1 cellular context compared by ENCODE assay signal in genomic region chr9:129958771-129959170, GRCh38.
TF ChIP-seq lines count a peak whose summit lies in the region.

No MANE protein-coding gene starts in this region.

TF ChIP-seq in HepG2, 621 proteins besides CTCF, POLR2A, EP300 and RAD21 (continued from another document):
- TF ChIP-seq THAP9 (CRISPR knock-in tag; IDR thresholded peaks at IDR 0.05; ENCODE audit: borderline replicate concordance): no peak
- TF ChIP-seq ZNF160 (CRISPR knock-in tag; IDR thresholded peaks at IDR 0.05): no peak
- no peak for TF ChIP-seq FOXK2 (IDR thresholded peaks at IDR 0.05)
- no peak for TF ChIP-seq ZNF530 (CRISPR knock-in tag; IDR thresholded peaks at IDR 0.05; ENCODE audit: low read depth)
- TF ChIP-seq ZFP91 (CRISPR knock-in tag; IDR thresholded peaks at IDR 0.05; ENCODE audit: borderline replicate concordance): no peak
- TF ChIP-seq HINFP (CRISPR knock-in tag; IDR thresholded peaks at IDR 0.05; ENCODE audit: low read depth): no peak
- no peak for TF ChIP-seq YEATS2 (CRISPR knock-in tag; IDR thresholded peaks at IDR 0.05; ENCODE audit: borderline replicate concordance)
- TF ChIP-seq EED (CRISPR knock-in tag; IDR thresholded peaks at IDR 0.05): no peak
- TF ChIP-seq ZNF296 (CRISPR knock-in tag; conservative IDR thresholded peaks at IDR 0.05): no peak
- TF ChIP-seq REPIN1 (CRISPR knock-in tag; IDR thresholded peaks at IDR 0.05; ENCODE audit: borderline replicate concordance, low read depth): no peak
- no peak for TF ChIP-seq ZNF230 (CRISPR knock-in tag; IDR thresholded peaks at IDR 0.05)
